Comparison of ENCODE assay signal across 26 cellular contexts in the genomic region with DNA sequence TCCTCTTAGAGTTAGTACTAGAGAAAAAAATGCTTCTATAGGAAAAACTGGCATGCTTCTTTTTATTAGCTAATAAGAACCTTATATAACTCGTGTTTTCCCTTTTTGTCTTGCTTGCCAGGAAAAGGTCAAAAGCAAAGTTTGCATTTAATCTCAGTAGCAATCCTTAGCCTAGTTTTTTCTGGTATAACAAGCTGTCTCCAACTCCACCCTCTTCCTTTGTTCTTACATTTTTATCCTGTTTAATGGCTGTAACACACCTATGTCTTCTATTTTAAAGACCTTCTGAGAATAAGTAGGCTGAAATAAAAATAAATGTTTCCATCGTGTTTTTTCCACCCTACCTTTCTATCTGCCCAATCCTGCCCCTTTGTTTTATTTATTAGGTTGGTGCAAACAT.
"Had no signal": no experiment of that assay in that cellular context is flagged by ENCODE, and none has a peak within 500 bp of the region (broad histone marks: within the 10 kb centered on the region; RNA-seq: fewer than 3 reads in every experiment).

No MANE protein-coding gene starts in this region.

- H3K27me3 ChIP-seq: dorsolateral prefrontal cortex, esophagus muscularis mucosa, heart right ventricle, sigmoid colon, spleen, testis, tibial artery, upper lobe of left lung had no signal

- H3K27ac Mint-ChIP-seq: immature natural killer cell; memory B cell; naive thymus-derived CD4-positive, alpha-beta T cell; nephron progenitor cell; stimulated activated memory B cell treated with anti-CD40 and anti-IgM and Interleukin-4, amounts not matched to agents 10 μg/mL and 1 μg/mL and 100 μg/mL, for 72 hours had no signal

- H3K9me3 ChIP-seq: esophagus muscularis mucosa, heart right ventricle, prostate gland, sigmoid colon, spleen, testis, tibial artery, upper lobe of left lung had no signal

- H3K9me3 Mint-ChIP-seq: memory B cell; nephron progenitor cell; stimulated activated memory B cell treated with anti-CD40 and anti-IgM and Interleukin-4, amounts not matched to agents 10 μg/mL and 1 μg/mL and 100 μg/mL, for 72 hours had no signal

- ATAC-seq: naive thymus-derived CD4-positive, alpha-beta T cell; stimulated activated memory B cell treated with anti-CD40 and anti-IgM and Interleukin-4, amounts not matched to agents 10 μg/mL and 1 μg/mL and 100 μg/mL, for 72 hours; stimulated activated naive CD8-positive, alpha-beta T cell treated with anti-CD3 and anti-CD28 coated beads, Interleukin-15, Interleukin-2, amounts not matched to agents 100 U/mL and 50 U/mL, for 24 hours had no signal

- H3K36me3 ChIP-seq: esophagus muscularis mucosa, heart right ventricle, prostate gland, sigmoid colon, spleen, upper lobe of left lung had no signal

- H3K4me3 Mint-ChIP-seq: immature natural killer cell; memory B cell; naive thymus-derived CD4-positive, alpha-beta T cell; nephron progenitor cell; stimulated activated memory B cell treated with anti-CD40 and anti-IgM and Interleukin-4, amounts not matched to agents 10 μg/mL and 1 μg/mL and 100 μg/mL, for 72 hours had no signal

- H3K4me3 ChIP-seq: dorsolateral prefrontal cortex, esophagus muscularis mucosa, heart right ventricle, lung, prostate gland, sigmoid colon, spleen, testis, tibial artery, upper lobe of left lung had no signal

- DNase-seq: dorsolateral prefrontal cortex; effector CD4-positive, alpha-beta T cell; foreskin melanocyte; glutamatergic neuron; heart right ventricle; hypothalamus; immature natural killer cell; islet precursor cell; naive thymus-derived CD4-positive, alpha-beta T cell; nephron progenitor cell; nucleus accumbens; right cardiac atrium; sigmoid colon; spleen; stimulated activated CD4-positive, alpha-beta T cell treated with anti-CD3 and anti-CD28 coated beads, Interleukin-4, amount 100 ng/mL, for 4 hours; stimulated activated naive CD8-positive, alpha-beta T cell treated with anti-CD3 and anti-CD28 coated beads, Interleukin-15, Interleukin-2, amounts not matched to agents 100 U/mL and 50 U/mL, for 24 hours; substantia nigra; testis; tibial artery; upper lobe of left lung had no signal

- H3K27ac ChIP-seq: dorsolateral prefrontal cortex, esophagus muscularis mucosa, heart right ventricle, prostate gland, sigmoid colon, spleen, testis, tibial artery had no signal

- H3K4me1 Mint-ChIP-seq: immature natural killer cell; memory B cell; stimulated activated memory B cell treated with anti-CD40 and anti-IgM and Interleukin-4, amounts not matched to agents 10 μg/mL and 1 μg/mL and 100 μg/mL, for 72 hours had no signal

- FAIRE-seq: urothelium cell line had no signal

- H3K4me1 ChIP-seq: esophagus muscularis mucosa, prostate gland, sigmoid colon, spleen, testis, tibial artery had no signal

- H3K36me3 Mint-ChIP-seq: immature natural killer cell; memory B cell; naive thymus-derived CD4-positive, alpha-beta T cell; stimulated activated memory B cell treated with anti-CD40 and anti-IgM and Interleukin-4, amounts not matched to agents 10 μg/mL and 1 μg/mL and 100 μg/mL, for 72 hours had no signal
